In genomic region chr2:219230201-219230540, GRCh38 we compare ENCODE assay signal across 8 cellular contexts. TPM values are rescaled to one million over a fixed set of nuclear protein-coding genes. Genes with fewer than 3 reads are reported as not detected.
DNase-seq lines count a peak whose midpoint lies in the region; ATAC-seq and TF ChIP-seq lines count a peak whose summit lies in the region.

No MANE protein-coding gene starts in this region.

- no peaks in the 10 kb centered on the region for H3K9me3 Mint-ChIP-seq in CD8-positive, alpha-beta memory T cell
- peaks cover 2% of the 10 kb centered on the region; the same call in 1 of the 3 replicates for H3K9me3 Mint-ChIP-seq in GM23338

- peak overlapping the region; percentile 92 to 100 (median 98) for H3K4me3 Mint-ChIP-seq in CD8-positive, alpha-beta memory T cell
- peak overlapping the region; percentile 97 for H3K4me3 Mint-ChIP-seq in GM23338

- peak overlapping the region; percentile 82 for H3K4me2 ChIP-seq in GM23338

- DNase-seq in CD8-positive, alpha-beta memory T cell: peak in 2 of 5 donors; percentile 36 to 39
- DNase-seq in GM23338 (ENCODE audit: low spot score): peak; percentile 80
- DNase-seq in OCI-M1 (lab: John Stamatoyannopoulos, UW): peak; percentile 59
- no peak for DNase-seq in astrocyte of the spinal cord (ENCODE audit: low read depth, low spot score)
- DNase-seq in globus pallidus (ENCODE audit: low spot score): no peak

- H3K9me3 ChIP-seq in CD8-positive, alpha-beta memory T cell (ENCODE audit: low read length): no peaks in the 10 kb centered on the region
- peaks cover under 1% of the 10 kb centered on the region for H3K9me3 ChIP-seq in iPS-18c (ENCODE audit: control insufficient read depth, insufficient read depth, low read length)

- ATAC-seq in GM23338: peak; percentile 51
- ATAC-seq in HG02623 (IDR thresholded peaks at IDR 0.05; ENCODE audit: unreplicated experiment): no peak

- CTCF ChIA-PET in CD8-positive, alpha-beta memory T cell (lab: Charles Lee): interaction anchor here (0.9 to 7.6 kb wide), 11 partner anchors 9 to 69 kb away, joined by 3 to 51 read pairs (median 5); partner anchors contain the start of genes DNAJB2, GLB1L, STK16 and TUBA4A

- H3F3A ChIP-seq in GM23338 (replicated peaks; ENCODE audit: low read depth): peaks cover 7% of the 10 kb centered on the region

- in situ Hi-C loops in astrocyte of the spinal cord (cut with HindIII; ENCODE audit: low sequenced_read_pairs): no loop called here

- no peaks in the 10 kb centered on the region for H3K9me2 ChIP-seq in GM23338 (ENCODE audit: insufficient read depth)

- peak overlapping the region; percentile 65 for H2AFZ ChIP-seq in GM23338

- H3K4me1 Mint-ChIP-seq in CD8-positive, alpha-beta memory T cell: peaks cover 45 to 76% (median 54%) of the 10 kb centered on the region in 3 donors
- peaks cover 11% of the 10 kb centered on the region for H3K4me1 Mint-ChIP-seq in GM23338

- peak overlapping the region; percentile 93 for H3K4me3 ChIP-seq in CD8-positive, alpha-beta memory T cell (ENCODE audit: low read length)
- H3K4me3 ChIP-seq in GM23338 (peak overlapping the region; percentile 76), astrocyte of the spinal cord (ENCODE audit: low read depth, low read length) (peak overlapping the region; percentile 85), iPS-18c (ENCODE audit: insufficient read depth, low read depth, low read length) (peak overlapping the region; percentile 88), skin epidermis (peak overlapping the region; percentile 60 to 87 (median 75))

- TF ChIP-seq CTCF in GM23338 (conservative IDR thresholded peaks at IDR 0.05; ENCODE audit: low read depth in 2 of 2) (no peak), astrocyte of the spinal cord (IDR thresholded peaks at IDR 0.05; ENCODE audit: low read depth, low read length) (no peak)

- peaks cover 0 to 75% (median 10%) of the 10 kb centered on the region in 3 donors for H3K36me3 Mint-ChIP-seq in CD8-positive, alpha-beta memory T cell
- peaks cover 49% of the 10 kb centered on the region for H3K36me3 Mint-ChIP-seq in GM23338 (ENCODE audit: low read depth)

- peak overlapping the region; percentile 96 for H3K27ac ChIP-seq in CD8-positive, alpha-beta memory T cell (ENCODE audit: low read depth, low read length)
- H3K27ac ChIP-seq in GM23338 (ENCODE audit: low read depth): peak overlapping the region; percentile 92
- peak overlapping the region; percentile 54 to 96 (median 94) for H3K27ac ChIP-seq in skin epidermis

- H3K36me3 ChIP-seq in CD8-positive, alpha-beta memory T cell (ENCODE audit: insufficient read depth, low read length): peaks cover 49% of the 10 kb centered on the region
- peaks cover 23% of the 10 kb centered on the region for H3K36me3 ChIP-seq in GM23338 (ENCODE audit: insufficient read depth)

- POLR2A ChIA-PET in CD8-positive, alpha-beta memory T cell (lab: Charles Lee): interaction anchor here (0.7 to 4.5 kb wide), 14 partner anchors 9 to 157 kb away, joined by 3 to 164 read pairs (median 6); partner anchors contain the start of genes ABCB6, CNPPD1, DNAJB2 and DNPEP

- peaks cover 44% of the 10 kb centered on the region for H3K4me1 ChIP-seq in CD8-positive, alpha-beta memory T cell (ENCODE audit: insufficient read depth, low read length)
- peaks cover 12% of the 10 kb centered on the region for H3K4me1 ChIP-seq in GM23338 (ENCODE audit: insufficient read depth)

- no peaks in the 10 kb centered on the region for H3K27me3 Mint-ChIP-seq in CD8-positive, alpha-beta memory T cell
- H3K27me3 Mint-ChIP-seq in GM23338 (ENCODE audit: insufficient read depth, low read depth, poor library complexity): peaks cover 7% of the 10 kb centered on the region

- H3K79me2 ChIP-seq in GM23338 (replicated peaks; ENCODE audit: insufficient read depth): peaks cover 21% of the 10 kb centered on the region

- H4K20me1 ChIP-seq in GM23338 (replicated peaks; ENCODE audit: insufficient read depth): peaks cover 3% of the 10 kb centered on the region

- H3K27ac Mint-ChIP-seq in CD8-positive, alpha-beta memory T cell: peak overlapping the region; percentile 94 to 100 (median 98)
- H3K27ac Mint-ChIP-seq in GM23338: peak overlapping the region; percentile 99

- no peaks in the 10 kb centered on the region for H3K27me3 ChIP-seq in CD8-positive, alpha-beta memory T cell (ENCODE audit: insufficient read depth, low read length, poor library complexity, severe bottlenecking)
- no peaks in the 10 kb centered on the region for H3K27me3 ChIP-seq in GM23338 (ENCODE audit: insufficient read depth)

TF ChIP-seq in GM23338, 12 proteins besides CTCF, POLR2A, EP300 and RAD21:
- TF ChIP-seq ZNF331 (CRISPR knock-in tag; IDR thresholded peaks at IDR 0.05; ENCODE audit: low read depth) (no peak), ZNF114 (CRISPR knock-in tag; IDR thresholded peaks at IDR 0.05) (no peak), CREB1 (CRISPR knock-in tag; IDR thresholded peaks at IDR 0.05; ENCODE audit: low read depth) (0 out of 2 replicates have a peak, but pooled peaks have one; percentile 18)

RNA-seq across cellular contexts. Expression of gene ANKZF1, which starts 0.6 kb away (rescaled TPM):
- total RNA-seq in CD8-positive, alpha-beta memory T cell: 10 to 100 TPM; 72.4 to 76.0 TPM
- 32.5 TPM for polyA plus RNA-seq in CD8-positive, alpha-beta memory T cell
- 51.2 and 61.9 TPM in 2 replicates for total RNA-seq in GM23338 (2014; rRNA removed; shearing (Covaris generic))
- polyA plus RNA-seq in GM23338 (2016; fragmentation: Nextera tagmentation; extraction: Ambion mirVana): 29.9 TPM in 2 replicates

RNA-seq across cellular contexts. Expression of gene ATG9A, which starts 0.7 kb away (rescaled TPM):
- 10 to 100 TPM; 46.1 to 52.9 TPM for total RNA-seq in CD8-positive, alpha-beta memory T cell
- polyA plus RNA-seq in CD8-positive, alpha-beta memory T cell: 32.0 TPM
- total RNA-seq in GM23338 (2014; rRNA removed; shearing (Covaris generic)): 54.2 and 62.7 TPM in 2 replicates
- polyA plus RNA-seq in GM23338 (2016; fragmentation: Nextera tagmentation; extraction: Ambion mirVana): 18.0 and 20.7 TPM in 2 replicates

RNA-seq across cellular contexts. Expression of gene ABCB6, which starts 11.4 kb away (rescaled TPM):
- 10 to 100 TPM; 22.1 to 22.8 TPM for total RNA-seq in CD8-positive, alpha-beta memory T cell
- 2.1 TPM for polyA plus RNA-seq in CD8-positive, alpha-beta memory T cell
- 35.1 and 43.6 TPM in 2 replicates for total RNA-seq in GM23338 (2014; rRNA removed; shearing (Covaris generic))
- polyA plus RNA-seq in GM23338 (2016; fragmentation: Nextera tagmentation; extraction: Ambion mirVana): 26.2 and 29.8 TPM in 2 replicates

RNA-seq across cellular contexts. Expression of gene GLB1L, which starts 15.1 kb away (rescaled TPM):
- 1 to 10 TPM; 2.6 to 3.5 TPM for total RNA-seq in CD8-positive, alpha-beta memory T cell
- 0.99 TPM for polyA plus RNA-seq in CD8-positive, alpha-beta memory T cell
- 5.4 and 5.6 TPM in 2 replicates for total RNA-seq in GM23338 (2014; rRNA removed; shearing (Covaris generic))
- polyA plus RNA-seq in GM23338 (2016; fragmentation: Nextera tagmentation; extraction: Ambion mirVana): 1.7 TPM in 2 replicates

RNA-seq across cellular contexts. Expression of gene STK16, which starts 15.1 kb away (rescaled TPM):
- total RNA-seq in CD8-positive, alpha-beta memory T cell: 10 to 100 TPM; 23.0 to 26.1 TPM
- polyA plus RNA-seq in CD8-positive, alpha-beta memory T cell: 18.6 TPM
- total RNA-seq in GM23338 (2014; rRNA removed; shearing (Covaris generic)): 12.1 and 17.0 TPM in 2 replicates
- 3.1 and 3.4 TPM in 2 replicates for polyA plus RNA-seq in GM23338 (2016; fragmentation: Nextera tagmentation; extraction: Ambion mirVana)

Comparison
In these comparisons a context has a peak if more than half of its experiments do, and no peak if none do; other contexts are left out.
1. DNase-seq: peak in GM23338 (single experiment) and OCI-M1 (single experiment); none in astrocyte of the spinal cord (single experiment) and globus pallidus (single experiment).
2. Peak in every context shown above with its lines, with median percentiles within 50 percentile points of each other: H3K27ac ChIP-seq and H3K4me3 ChIP-seq.